ENCODE assay signal across 1 cellular context in genomic region chr9:33748633-33749304, GRCh38.
TF ChIP-seq lines count a peak whose summit lies in the region.

No MANE protein-coding gene starts in this region.

TF ChIP-seq in SK-N-SH, 30 proteins besides CTCF, POLR2A, EP300 and RAD21 (continued from another document):
- TF ChIP-seq REST (IDR thresholded peaks at IDR 0.05; ENCODE audit: low read depth, low read length), result no peak
- TF ChIP-seq CHD2 (IDR thresholded peaks at IDR 0.05; ENCODE audit: low read length, partially characterized antibody), result no peak
- TF ChIP-seq TEAD4 (IDR thresholded peaks at IDR 0.05; ENCODE audit: borderline replicate concordance, insufficient read depth), result no peak
- no peak for TF ChIP-seq FOSL2 (IDR thresholded peaks at IDR 0.05; ENCODE audit: borderline replicate concordance, low read depth)
- TF ChIP-seq POLR2AphosphoS5 (IDR thresholded peaks at IDR 0.05; ENCODE audit: low read depth, low read length), result no peak
TF ChIP-seq in SK-N-SH: peak in this region for 0.
